Comparison of ENCODE assay signal across 17 cellular contexts in the genomic region with DNA sequence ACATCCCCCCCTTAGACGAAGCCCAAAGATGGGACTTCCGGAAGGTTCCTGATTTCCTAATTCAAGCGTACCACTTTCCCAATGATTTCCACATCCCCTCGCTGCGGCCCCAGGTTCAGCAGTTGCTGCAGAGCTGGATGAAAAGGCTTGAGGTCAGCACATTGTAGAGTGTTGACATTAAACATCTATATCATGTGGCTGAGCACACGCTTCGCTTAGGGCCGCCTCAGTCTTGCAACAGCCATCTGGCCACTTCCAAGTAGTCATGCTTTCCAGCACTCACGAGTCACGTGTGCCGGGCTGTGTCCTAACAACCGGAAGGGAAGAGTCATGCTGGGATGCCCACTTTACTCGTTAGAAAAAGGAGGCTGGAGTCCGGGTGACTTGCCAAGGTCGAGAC.
A peak's percentile ranks its signal among the peaks of the same experiment; 100 is the strongest.
DNase-seq lines count a peak whose midpoint lies in the region; ATAC-seq and TF ChIP-seq lines count a peak whose summit lies in the region.
"Had no signal": no experiment of that assay in that cellular context is flagged by ENCODE, and none has a peak within 500 bp of the region (broad histone marks: within the 10 kb centered on the region; RNA-seq: fewer than 3 reads in every experiment).

No MANE protein-coding gene starts in this region.

- TF ChIP-seq CTCF in transverse colon (IDR thresholded peaks at IDR 0.05), result no peak

- H3K27ac ChIP-seq in transverse colon, result no peak overlapping the region

- no peaks in the 10 kb centered on the region for H3K4me1 ChIP-seq in transverse colon
- H3K4me1 ChIP-seq: BE2C had no signal

- no peaks in the 10 kb centered on the region for H3K36me3 ChIP-seq in transverse colon
- H3K36me3 ChIP-seq: BE2C had no signal

- TF ChIP-seq EP300 in transverse colon (IDR thresholded peaks at IDR 0.05; ENCODE audit: low read depth), result no peak

- DNase-seq in NCI-H748 (lab: John Stamatoyannopoulos, UW; ENCODE audit: unreplicated experiment) (peak; percentile 71), NCI-H748 treated with DMSO at 0.1 percent for 48 hours (lab: John Stamatoyannopoulos, UW) (no peak), NCI-H524 (lab: John Stamatoyannopoulos, UW) (peak; percentile 41 to 67), foreskin melanocyte (peak; percentile 2), activated gamma-delta T cell (lab: John Stamatoyannopoulos, UW) (no peak), CD1c-positive myeloid dendritic cell (ENCODE audit: extremely low spot score) (no peak), transverse colon (no peak)
- DNase-seq: 8988T; BE2C; CD4-positive, alpha-beta memory T cell; H7; NCI-H1436 treated with DMSO at 0.1 percent for 48 hours; NCI-H2081; NCI-H510A treated with DMSO at 0.1 percent for 48 hours; SIG-M5; T-helper 17 cell had no signal

- TF ChIP-seq POLR2A in transverse colon (IDR thresholded peaks at IDR 0.05), result no peak

- no peak for ATAC-seq in SK-N-SH treated with all-trans-retinoic acid at 6 μM for 48 hours
- ATAC-seq: T-helper 17 cell had no signal

- WGBS in transverse colon (ENCODE audit: low coverage in 1 of 2), 2 donors, result 74 to 82% methylated on average over 3 to 15 of the region's 15 CpGs

- H3K27me3 ChIP-seq in transverse colon, result no peaks in the 10 kb centered on the region
- H3K27me3 ChIP-seq: BE2C had no signal

- H3K4me3 ChIP-seq in transverse colon, result no peak overlapping the region

- in situ Hi-C loops in transverse colon (cut with MboI; ENCODE audit: low pct_ligation_motif_present in 1 of 4, low pct_unique_long_range_greater_than_20kb in 1 of 4, low sequenced_read_pairs in 3 of 4), result no loop called here

- H3K9me3 ChIP-seq in transverse colon, result no peaks in the 10 kb centered on the region
- H3K9me3 ChIP-seq: BE2C had no signal

- intact Hi-C loops in transverse colon (cut with DNase I; ENCODE audit: low total_unique reads), result no loop called here

TF ChIP-seq in SK-N-SH treated with all-trans-retinoic acid at 6 μM for 48 hours, 23 proteins besides CTCF, POLR2A, EP300 and RAD21:
- TF ChIP-seq ISL1 (CRISPR knock-in tag; IDR thresholded peaks at IDR 0.05) (no peak), ESRRG (CRISPR knock-in tag; IDR thresholded peaks at IDR 0.05) (no peak), PATZ1 (CRISPR knock-in tag; IDR thresholded peaks at IDR 0.05; ENCODE audit: borderline replicate concordance) (no peak), CREB5 (CRISPR knock-in tag; IDR thresholded peaks at IDR 0.05; ENCODE audit: low read depth) (no peak), ZNF70 (CRISPR knock-in tag; IDR thresholded peaks at IDR 0.05) (no peak), ARNTL (CRISPR knock-in tag; IDR thresholded peaks at IDR 0.05; ENCODE audit: borderline replicate concordance, low read depth) (no peak), BACH2 (CRISPR knock-in tag; IDR thresholded peaks at IDR 0.05; ENCODE audit: borderline replicate concordance) (no peak), TSHZ2 (CRISPR knock-in tag; IDR thresholded peaks at IDR 0.05) (no peak)
- TF ChIP-seq, protein P1, sequence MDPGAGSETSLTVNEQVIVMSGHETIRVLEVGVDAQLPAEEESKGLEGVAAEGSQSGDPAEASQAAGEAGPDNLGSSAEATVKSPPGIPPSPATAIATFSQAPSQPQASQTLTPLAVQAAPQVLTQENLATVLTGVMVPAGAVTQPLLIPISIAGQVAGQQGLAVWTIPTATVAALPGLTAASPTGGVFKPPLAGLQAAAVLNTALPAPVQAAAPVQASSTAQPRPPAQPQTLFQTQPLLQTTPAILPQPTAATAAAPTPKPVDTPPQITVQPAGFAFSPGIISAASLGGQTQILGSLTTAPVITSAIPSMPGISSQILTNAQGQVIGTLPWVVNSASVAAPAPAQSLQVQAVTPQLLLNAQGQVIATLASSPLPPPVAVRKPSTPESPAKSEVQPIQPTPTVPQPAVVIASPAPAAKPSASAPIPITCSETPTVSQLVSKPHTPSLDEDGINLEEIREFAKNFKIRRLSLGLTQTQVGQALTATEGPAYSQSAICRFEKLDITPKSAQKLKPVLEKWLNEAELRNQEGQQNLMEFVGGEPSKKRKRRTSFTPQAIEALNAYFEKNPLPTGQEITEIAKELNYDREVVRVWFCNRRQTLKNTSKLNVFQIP (CRISPR knock-in tag; IDR thresholded peaks at IDR 0.05; ENCODE audit: borderline replicate concordance, low read depth), result no peak

Comparison
In these comparisons a context has a peak if more than half of its experiments do, and no peak if none do; other contexts are left out.
1. DNase-seq: peak in NCI-H748 (single experiment), NCI-H524 (2 of 2) and foreskin melanocyte (single experiment); none in NCI-H748 treated with DMSO at 0.1 percent for 48 hours (single experiment), activated gamma-delta T cell (single experiment), CD1c-positive myeloid dendritic cell (single experiment) and transverse colon (single experiment).